Comparison of ENCODE assay signal across 2 cellular contexts in the genomic region with DNA sequence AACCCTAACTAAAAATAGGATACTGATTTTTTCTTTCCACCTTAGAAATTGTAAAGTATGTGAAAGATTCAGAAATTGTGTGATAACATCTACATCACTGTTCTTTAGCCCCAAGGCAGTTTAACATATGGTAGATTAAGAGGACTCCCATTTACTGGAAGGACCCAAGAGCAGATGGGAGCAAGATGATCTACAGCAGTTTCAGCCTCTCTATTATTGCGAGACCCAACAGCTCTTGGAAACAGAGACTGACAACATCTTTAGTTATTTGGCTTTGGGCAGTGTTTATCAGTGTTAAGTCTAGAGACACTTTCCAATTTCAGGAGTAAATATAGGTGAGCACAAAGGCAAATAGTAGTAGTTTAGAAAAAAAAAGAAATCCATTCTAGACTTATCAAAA.
TF ChIP-seq lines count a peak whose summit lies in the region.

No MANE protein-coding gene starts in this region.

TF ChIP-seq in HEK293, 187 proteins besides CTCF, POLR2A, EP300 and RAD21:
- TF ChIP-seq YY1 (tag by site-specific recombination; IDR thresholded peaks at IDR 0.05) (no peak), ZNF664 (tag by site-specific recombination; IDR thresholded peaks at IDR 0.05) (peak; percentile 52; the same call in 1 of the 2 replicates), TRIM28 (IDR thresholded peaks at IDR 0.05; ENCODE audit: borderline replicate concordance, low read length) (no peak)

TF ChIP-seq in SK-N-SH, 30 proteins besides CTCF, POLR2A, EP300 and RAD21:
- TF ChIP-seq TEAD4 (IDR thresholded peaks at IDR 0.05; ENCODE audit: borderline replicate concordance, insufficient read depth), result no peak
- TF ChIP-seq ZBTB33 (IDR thresholded peaks at IDR 0.05; ENCODE audit: borderline replicate concordance, low read depth), result no peak
- peak; percentile 86 for TF ChIP-seq GATA2 (CRISPR knock-in tag; IDR thresholded peaks at IDR 0.05)
- peak; percentile 71 for TF ChIP-seq RCOR1 (IDR thresholded peaks at IDR 0.05; ENCODE audit: low read length)
- no peak for TF ChIP-seq NRF1 (IDR thresholded peaks at IDR 0.05; ENCODE audit: low read depth, low read length)
- TF ChIP-seq MAX (IDR thresholded peaks at IDR 0.05; ENCODE audit: low read depth), result no peak
- TF ChIP-seq TCF12 (IDR thresholded peaks at IDR 0.05), result peak; percentile 54
- peak; percentile 60 for TF ChIP-seq CHD2 (IDR thresholded peaks at IDR 0.05; ENCODE audit: low read length, partially characterized antibody)
- 0 out of 2 replicates have a peak, but pooled peaks have one; percentile 39 for TF ChIP-seq FOXJ3 (CRISPR knock-in tag; IDR thresholded peaks at IDR 0.05)
- no peak for TF ChIP-seq GABPA (IDR thresholded peaks at IDR 0.05; ENCODE audit: low read depth)
- TF ChIP-seq NFIC (IDR thresholded peaks at IDR 0.05; ENCODE audit: borderline replicate concordance), result no peak
- TF ChIP-seq JUND (IDR thresholded peaks at IDR 0.05), result no peak
TF ChIP-seq in SK-N-SH: peak in this region for 5.
